8 cellular contexts compared by ENCODE assay signal in genomic region chr9:136267261-136268111, GRCh38. TPM values are rescaled to one million over a fixed set of nuclear protein-coding genes. Genes with fewer than 3 reads are reported as not detected.
DNase-seq lines count a peak whose midpoint lies in the region; ATAC-seq and TF ChIP-seq lines count a peak whose summit lies in the region.

No MANE protein-coding gene starts in this region.

- peak overlapping the region; percentile 41 to 84 for H3K27ac Mint-ChIP-seq in effector memory CD8-positive, alpha-beta T cell

- H3K4me1 Mint-ChIP-seq in effector memory CD8-positive, alpha-beta T cell (ENCODE audit: low read depth in 2 of 2), result peaks cover 0 to 3% of the 10 kb centered on the region in 2 donors

- H3K4me3 Mint-ChIP-seq in effector memory CD8-positive, alpha-beta T cell, result peak overlapping the region; percentile 79

- H3K36me3 Mint-ChIP-seq in effector memory CD8-positive, alpha-beta T cell (ENCODE audit: insufficient read depth), result peaks cover 9% of the 10 kb centered on the region

- peak; percentile 50 for ATAC-seq in HG02870 (IDR thresholded peaks at IDR 0.05; ENCODE audit: unreplicated experiment)
- ATAC-seq in effector memory CD8-positive, alpha-beta T cell (replicated peaks), result peak; percentile 92

- peak; percentile 40 for TF ChIP-seq CTCF in GM12874 (IDR thresholded peaks at IDR 0.05; ENCODE audit: insufficient read depth, low read depth, low read length)

- no peaks in the 10 kb centered on the region for H3K27me3 Mint-ChIP-seq in effector memory CD8-positive, alpha-beta T cell

- H3K9me3 Mint-ChIP-seq in effector memory CD8-positive, alpha-beta T cell, result no peaks in the 10 kb centered on the region

- peak; percentile 93 for DNase-seq in NCI-H69 (lab: John Stamatoyannopoulos, UW)
- DNase-seq in activated CD8-positive, alpha-beta memory T cell treated with anti-CD3 and anti-CD28 coated beads for 4 hours (ENCODE audit: low read depth in 2 of 2), result peak; percentile 65 to 76
- peak; percentile 68 to 71 (median 69) for DNase-seq in effector memory CD8-positive, alpha-beta T cell
- DNase-seq in mesenteric fat pad (ENCODE audit: low spot score), result peak; percentile 94
- DNase-seq in stimulated activated CD8-positive, alpha-beta memory T cell treated with anti-CD3 and anti-CD28 coated beads, Interleukin-12 subunit alpha, Interleukin-12 subunit beta, amount 100 ng/mL, for 4 hours (ENCODE audit: low read depth), result peak; percentile 76
- DNase-seq in NCI-H2107 treated with DMSO at 0.1 percent for 48 hours (lab: John Stamatoyannopoulos, UW; ENCODE audit: unreplicated experiment), result no peak

RNA-seq across cellular contexts. Expression of gene QSOX2, which starts 21.9 kb away (rescaled TPM):
- 10.3 TPM for total RNA-seq in mesenteric fat pad

RNA-seq across cellular contexts. Expression of gene CCDC187, which starts 36.4 kb away (rescaled TPM):
- total RNA-seq in mesenteric fat pad, result not detected

RNA-seq across cellular contexts. Expression of gene GPSM1, which starts 59.9 kb away (rescaled TPM):
- 11.0 TPM for total RNA-seq in mesenteric fat pad
